Comparison of ENCODE assay signal across 2 cellular contexts in the genomic region with DNA sequence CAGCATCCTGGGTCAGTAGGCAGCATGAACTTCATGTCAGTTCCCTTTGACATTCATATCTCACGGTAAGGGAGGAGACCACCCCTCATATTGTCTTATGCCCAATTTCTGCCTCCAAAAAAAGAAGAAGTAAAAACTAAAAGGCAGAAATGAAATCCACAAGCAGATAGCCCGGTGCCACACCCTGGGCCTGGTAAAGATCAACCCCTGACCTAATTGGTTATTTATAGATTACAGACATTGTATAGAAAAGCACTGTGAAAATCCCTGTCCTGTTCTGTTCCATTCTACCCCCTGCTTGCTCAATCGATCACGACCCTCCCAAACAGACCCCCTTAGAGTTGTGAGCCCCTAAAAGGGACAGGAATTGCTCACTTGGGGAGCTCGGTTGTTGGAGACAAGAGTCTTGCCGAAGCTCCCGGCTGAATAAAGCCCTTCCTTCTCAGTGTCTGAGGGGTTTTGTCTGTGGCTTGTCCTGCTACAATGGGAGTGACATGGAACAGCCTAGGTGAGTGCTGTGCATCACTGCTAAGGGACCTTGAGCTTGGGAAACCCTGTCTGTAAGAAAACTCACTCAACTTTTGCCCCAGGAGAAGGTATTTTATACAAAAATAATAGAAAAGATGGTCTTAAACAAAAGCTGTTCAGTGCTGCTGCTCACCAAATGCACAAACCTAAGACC.
TF ChIP-seq lines count a peak whose summit lies in the region.

No MANE protein-coding gene starts in this region.

TF ChIP-seq in HEK293, 187 proteins besides CTCF, POLR2A, EP300 and RAD21:
- peak; percentile 63 for TF ChIP-seq ZNF341 (tag by site-specific recombination; IDR thresholded peaks at IDR 0.05; ENCODE audit: low read depth)
- no peak for TF ChIP-seq OSR2 (tag by site-specific recombination; IDR thresholded peaks at IDR 0.05)
- no peak for TF ChIP-seq ZNF354C (tag by site-specific recombination; IDR thresholded peaks at IDR 0.05; ENCODE audit: borderline replicate concordance, low read depth)
- TF ChIP-seq, protein P1, sequence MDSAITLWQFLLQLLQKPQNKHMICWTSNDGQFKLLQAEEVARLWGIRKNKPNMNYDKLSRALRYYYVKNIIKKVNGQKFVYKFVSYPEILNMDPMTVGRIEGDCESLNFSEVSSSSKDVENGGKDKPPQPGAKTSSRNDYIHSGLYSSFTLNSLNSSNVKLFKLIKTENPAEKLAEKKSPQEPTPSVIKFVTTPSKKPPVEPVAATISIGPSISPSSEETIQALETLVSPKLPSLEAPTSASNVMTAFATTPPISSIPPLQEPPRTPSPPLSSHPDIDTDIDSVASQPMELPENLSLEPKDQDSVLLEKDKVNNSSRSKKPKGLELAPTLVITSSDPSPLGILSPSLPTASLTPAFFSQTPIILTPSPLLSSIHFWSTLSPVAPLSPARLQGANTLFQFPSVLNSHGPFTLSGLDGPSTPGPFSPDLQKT (IDR thresholded peaks at IDR 0.05; ENCODE audit: borderline replicate concordance, low read depth, low read length), result no peak
- 0 out of 2 replicates have a peak, but pooled peaks have one; percentile 5 for TF ChIP-seq GLIS2 (tag by site-specific recombination; IDR thresholded peaks at IDR 0.05)
TF ChIP-seq in HEK293: peak in this region for 2.

TF ChIP-seq in GM12878, 131 proteins besides CTCF, POLR2A, EP300 and RAD21 (continues in another document):
- no peak for TF ChIP-seq NFYA (IDR thresholded peaks at IDR 0.05; ENCODE audit: borderline replicate concordance, low read depth, low read length)
- no peak for TF ChIP-seq RBBP5 (conservative IDR thresholded peaks at IDR 0.05)
- no peak for TF ChIP-seq NR2C1 (IDR thresholded peaks at IDR 0.05)
- TF ChIP-seq ATF7 (IDR thresholded peaks at IDR 0.05; ENCODE audit: low read depth), result 0 out of 2 replicates have a peak, but pooled peaks have one; percentile 38
- TF ChIP-seq, protein P2, sequence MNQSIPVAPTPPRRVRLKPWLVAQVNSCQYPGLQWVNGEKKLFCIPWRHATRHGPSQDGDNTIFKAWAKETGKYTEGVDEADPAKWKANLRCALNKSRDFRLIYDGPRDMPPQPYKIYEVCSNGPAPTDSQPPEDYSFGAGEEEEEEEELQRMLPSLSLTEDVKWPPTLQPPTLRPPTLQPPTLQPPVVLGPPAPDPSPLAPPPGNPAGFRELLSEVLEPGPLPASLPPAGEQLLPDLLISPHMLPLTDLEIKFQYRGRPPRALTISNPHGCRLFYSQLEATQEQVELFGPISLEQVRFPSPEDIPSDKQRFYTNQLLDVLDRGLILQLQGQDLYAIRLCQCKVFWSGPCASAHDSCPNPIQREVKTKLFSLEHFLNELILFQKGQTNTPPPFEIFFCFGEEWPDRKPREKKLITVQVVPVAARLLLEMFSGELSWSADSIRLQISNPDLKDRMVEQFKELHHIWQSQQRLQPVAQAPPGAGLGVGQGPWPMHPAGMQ (IDR thresholded peaks at IDR 0.05; ENCODE audit: borderline replicate concordance), result no peak
- TF ChIP-seq NR2C2 (IDR thresholded peaks at IDR 0.05; ENCODE audit: borderline replicate concordance, control insufficient read depth, insufficient read length, low read depth), result no peak
- TF ChIP-seq KLF5 (IDR thresholded peaks at IDR 0.05; ENCODE audit: partially characterized antibody), result no peak
- TF ChIP-seq, protein P3, sequence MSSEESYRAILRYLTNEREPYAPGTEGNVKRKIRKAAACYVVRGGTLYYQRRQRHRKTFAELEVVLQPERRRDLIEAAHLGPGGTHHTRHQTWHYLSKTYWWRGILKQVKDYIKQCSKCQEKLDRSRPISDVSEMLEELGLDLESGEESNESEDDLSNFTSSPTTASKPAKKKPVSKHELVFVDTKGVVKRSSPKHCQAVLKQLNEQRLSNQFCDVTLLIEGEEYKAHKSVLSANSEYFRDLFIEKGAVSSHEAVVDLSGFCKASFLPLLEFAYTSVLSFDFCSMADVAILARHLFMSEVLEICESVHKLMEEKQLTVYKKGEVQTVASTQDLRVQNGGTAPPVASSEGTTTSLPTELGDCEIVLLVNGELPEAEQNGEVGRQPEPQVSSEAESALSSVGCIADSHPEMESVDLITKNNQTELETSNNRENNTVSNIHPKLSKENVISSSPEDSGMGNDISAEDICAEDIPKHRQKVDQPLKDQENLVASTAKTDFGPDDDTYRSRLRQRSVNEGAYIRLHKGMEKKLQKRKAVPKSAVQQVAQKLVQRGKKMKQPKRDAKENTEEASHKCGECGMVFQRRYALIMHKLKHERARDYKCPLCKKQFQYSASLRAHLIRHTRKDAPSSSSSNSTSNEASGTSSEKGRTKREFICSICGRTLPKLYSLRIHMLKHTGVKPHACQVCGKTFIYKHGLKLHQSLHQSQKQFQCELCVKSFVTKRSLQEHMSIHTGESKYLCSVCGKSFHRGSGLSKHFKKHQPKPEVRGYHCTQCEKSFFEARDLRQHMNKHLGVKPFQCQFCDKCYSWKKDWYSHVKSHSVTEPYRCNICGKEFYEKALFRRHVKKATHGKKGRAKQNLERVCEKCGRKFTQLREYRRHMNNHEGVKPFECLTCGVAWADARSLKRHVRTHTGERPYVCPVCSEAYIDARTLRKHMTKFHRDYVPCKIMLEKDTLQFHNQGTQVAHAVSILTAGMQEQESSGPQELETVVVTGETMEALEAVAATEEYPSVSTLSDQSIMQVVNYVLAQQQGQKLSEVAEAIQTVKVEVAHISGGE (CRISPR knock-in tag; IDR thresholded peaks at IDR 0.05), result no peak
- TF ChIP-seq WRNIP1 (IDR thresholded peaks at IDR 0.05; ENCODE audit: borderline replicate concordance, low read depth, low read length), result no peak
- no peak for TF ChIP-seq ZNF274 (IDR thresholded peaks at IDR 0.05; ENCODE audit: insufficient read depth, insufficient read length)
- TF ChIP-seq MTA2 (IDR thresholded peaks at IDR 0.05; ENCODE audit: low read depth), result 0 out of 2 replicates have a peak, but pooled peaks have one; percentile 19
- no peak for TF ChIP-seq IRF4 (IDR thresholded peaks at IDR 0.05; ENCODE audit: low read depth, low read length)
- TF ChIP-seq PAX8 (IDR thresholded peaks at IDR 0.05), result no peak
- TF ChIP-seq NR2F1 (conservative IDR thresholded peaks at IDR 0.05), result 0 out of 2 replicates have a peak, but pooled peaks have one; percentile 33
- TF ChIP-seq, protein P4, sequence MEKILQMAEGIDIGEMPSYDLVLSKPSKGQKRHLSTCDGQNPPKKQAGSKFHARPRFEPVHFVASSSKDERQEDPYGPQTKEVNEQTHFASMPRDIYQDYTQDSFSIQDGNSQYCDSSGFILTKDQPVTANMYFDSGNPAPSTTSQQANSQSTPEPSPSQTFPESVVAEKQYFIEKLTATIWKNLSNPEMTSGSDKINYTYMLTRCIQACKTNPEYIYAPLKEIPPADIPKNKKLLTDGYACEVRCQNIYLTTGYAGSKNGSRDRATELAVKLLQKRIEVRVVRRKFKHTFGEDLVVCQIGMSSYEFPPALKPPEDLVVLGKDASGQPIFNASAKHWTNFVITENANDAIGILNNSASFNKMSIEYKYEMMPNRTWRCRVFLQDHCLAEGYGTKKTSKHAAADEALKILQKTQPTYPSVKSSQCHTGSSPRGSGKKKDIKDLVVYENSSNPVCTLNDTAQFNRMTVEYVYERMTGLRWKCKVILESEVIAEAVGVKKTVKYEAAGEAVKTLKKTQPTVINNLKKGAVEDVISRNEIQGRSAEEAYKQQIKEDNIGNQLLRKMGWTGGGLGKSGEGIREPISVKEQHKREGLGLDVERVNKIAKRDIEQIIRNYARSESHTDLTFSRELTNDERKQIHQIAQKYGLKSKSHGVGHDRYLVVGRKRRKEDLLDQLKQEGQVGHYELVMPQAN (conservative IDR thresholded peaks at IDR 0.05), result no peak
- TF ChIP-seq FOXK2 (IDR thresholded peaks at IDR 0.05), result no peak
- TF ChIP-seq, protein P5, sequence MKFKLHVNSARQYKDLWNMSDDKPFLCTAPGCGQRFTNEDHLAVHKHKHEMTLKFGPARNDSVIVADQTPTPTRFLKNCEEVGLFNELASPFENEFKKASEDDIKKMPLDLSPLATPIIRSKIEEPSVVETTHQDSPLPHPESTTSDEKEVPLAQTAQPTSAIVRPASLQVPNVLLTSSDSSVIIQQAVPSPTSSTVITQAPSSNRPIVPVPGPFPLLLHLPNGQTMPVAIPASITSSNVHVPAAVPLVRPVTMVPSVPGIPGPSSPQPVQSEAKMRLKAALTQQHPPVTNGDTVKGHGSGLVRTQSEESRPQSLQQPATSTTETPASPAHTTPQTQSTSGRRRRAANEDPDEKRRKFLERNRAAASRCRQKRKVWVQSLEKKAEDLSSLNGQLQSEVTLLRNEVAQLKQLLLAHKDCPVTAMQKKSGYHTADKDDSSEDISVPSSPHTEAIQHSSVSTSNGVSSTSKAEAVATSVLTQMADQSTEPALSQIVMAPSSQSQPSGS (IDR thresholded peaks at IDR 0.05; ENCODE audit: low read length), result no peak
- TF ChIP-seq, protein P6, sequence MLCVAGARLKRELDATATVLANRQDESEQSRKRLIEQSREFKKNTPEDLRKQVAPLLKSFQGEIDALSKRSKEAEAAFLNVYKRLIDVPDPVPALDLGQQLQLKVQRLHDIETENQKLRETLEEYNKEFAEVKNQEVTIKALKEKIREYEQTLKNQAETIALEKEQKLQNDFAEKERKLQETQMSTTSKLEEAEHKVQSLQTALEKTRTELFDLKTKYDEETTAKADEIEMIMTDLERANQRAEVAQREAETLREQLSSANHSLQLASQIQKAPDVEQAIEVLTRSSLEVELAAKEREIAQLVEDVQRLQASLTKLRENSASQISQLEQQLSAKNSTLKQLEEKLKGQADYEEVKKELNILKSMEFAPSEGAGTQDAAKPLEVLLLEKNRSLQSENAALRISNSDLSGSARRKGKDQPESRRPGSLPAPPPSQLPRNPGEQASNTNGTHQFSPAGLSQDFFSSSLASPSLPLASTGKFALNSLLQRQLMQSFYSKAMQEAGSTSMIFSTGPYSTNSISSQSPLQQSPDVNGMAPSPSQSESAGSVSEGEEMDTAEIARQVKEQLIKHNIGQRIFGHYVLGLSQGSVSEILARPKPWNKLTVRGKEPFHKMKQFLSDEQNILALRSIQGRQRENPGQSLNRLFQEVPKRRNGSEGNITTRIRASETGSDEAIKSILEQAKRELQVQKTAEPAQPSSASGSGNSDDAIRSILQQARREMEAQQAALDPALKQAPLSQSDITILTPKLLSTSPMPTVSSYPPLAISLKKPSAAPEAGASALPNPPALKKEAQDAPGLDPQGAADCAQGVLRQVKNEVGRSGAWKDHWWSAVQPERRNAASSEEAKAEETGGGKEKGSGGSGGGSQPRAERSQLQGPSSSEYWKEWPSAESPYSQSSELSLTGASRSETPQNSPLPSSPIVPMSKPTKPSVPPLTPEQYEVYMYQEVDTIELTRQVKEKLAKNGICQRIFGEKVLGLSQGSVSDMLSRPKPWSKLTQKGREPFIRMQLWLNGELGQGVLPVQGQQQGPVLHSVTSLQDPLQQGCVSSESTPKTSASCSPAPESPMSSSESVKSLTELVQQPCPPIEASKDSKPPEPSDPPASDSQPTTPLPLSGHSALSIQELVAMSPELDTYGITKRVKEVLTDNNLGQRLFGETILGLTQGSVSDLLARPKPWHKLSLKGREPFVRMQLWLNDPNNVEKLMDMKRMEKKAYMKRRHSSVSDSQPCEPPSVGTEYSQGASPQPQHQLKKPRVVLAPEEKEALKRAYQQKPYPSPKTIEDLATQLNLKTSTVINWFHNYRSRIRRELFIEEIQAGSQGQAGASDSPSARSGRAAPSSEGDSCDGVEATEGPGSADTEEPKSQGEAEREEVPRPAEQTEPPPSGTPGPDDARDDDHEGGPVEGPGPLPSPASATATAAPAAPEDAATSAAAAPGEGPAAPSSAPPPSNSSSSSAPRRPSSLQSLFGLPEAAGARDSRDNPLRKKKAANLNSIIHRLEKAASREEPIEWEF (IDR thresholded peaks at IDR 0.05; ENCODE audit: insufficient replicate concordance, low read depth, low read length), result no peak
- TF ChIP-seq, protein P7, sequence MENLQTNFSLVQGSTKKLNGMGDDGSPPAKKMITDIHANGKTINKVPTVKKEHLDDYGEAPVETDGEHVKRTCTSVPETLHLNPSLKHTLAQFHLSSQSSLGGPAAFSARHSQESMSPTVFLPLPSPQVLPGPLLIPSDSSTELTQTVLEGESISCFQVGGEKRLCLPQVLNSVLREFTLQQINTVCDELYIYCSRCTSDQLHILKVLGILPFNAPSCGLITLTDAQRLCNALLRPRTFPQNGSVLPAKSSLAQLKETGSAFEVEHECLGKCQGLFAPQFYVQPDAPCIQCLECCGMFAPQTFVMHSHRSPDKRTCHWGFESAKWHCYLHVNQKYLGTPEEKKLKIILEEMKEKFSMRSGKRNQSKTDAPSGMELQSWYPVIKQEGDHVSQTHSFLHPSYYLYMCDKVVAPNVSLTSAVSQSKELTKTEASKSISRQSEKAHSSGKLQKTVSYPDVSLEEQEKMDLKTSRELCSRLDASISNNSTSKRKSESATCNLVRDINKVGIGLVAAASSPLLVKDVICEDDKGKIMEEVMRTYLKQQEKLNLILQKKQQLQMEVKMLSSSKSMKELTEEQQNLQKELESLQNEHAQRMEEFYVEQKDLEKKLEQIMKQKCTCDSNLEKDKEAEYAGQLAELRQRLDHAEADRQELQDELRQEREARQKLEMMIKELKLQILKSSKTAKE (IDR thresholded peaks at IDR 0.05; ENCODE audit: low read depth, poor library complexity, severe bottlenecking), result no peak
- TF ChIP-seq, protein P8, sequence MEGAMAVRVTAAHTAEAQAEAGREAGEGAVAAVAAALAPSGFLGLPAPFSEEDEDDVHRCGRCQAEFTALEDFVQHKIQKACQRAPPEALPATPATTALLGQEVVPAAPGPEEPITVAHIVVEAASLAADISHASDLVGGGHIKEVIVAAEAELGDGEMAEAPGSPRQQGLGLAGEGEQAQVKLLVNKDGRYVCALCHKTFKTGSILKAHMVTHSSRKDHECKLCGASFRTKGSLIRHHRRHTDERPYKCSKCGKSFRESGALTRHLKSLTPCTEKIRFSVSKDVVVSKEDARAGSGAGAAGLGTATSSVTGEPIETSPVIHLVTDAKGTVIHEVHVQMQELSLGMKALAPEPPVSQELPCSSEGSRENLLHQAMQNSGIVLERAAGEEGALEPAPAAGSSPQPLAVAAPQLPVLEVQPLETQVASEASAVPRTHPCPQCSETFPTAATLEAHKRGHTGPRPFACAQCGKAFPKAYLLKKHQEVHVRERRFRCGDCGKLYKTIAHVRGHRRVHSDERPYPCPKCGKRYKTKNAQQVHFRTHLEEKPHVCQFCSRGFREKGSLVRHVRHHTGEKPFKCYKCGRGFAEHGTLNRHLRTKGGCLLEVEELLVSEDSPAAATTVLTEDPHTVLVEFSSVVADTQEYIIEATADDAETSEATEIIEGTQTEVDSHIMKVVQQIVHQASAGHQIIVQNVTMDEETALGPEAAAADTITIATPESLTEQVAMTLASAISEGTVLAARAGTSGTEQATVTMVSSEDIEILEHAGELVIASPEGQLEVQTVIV (IDR thresholded peaks at IDR 0.05; ENCODE audit: borderline replicate concordance, partially characterized antibody), result no peak
- no peak for TF ChIP-seq RB1 (IDR thresholded peaks at IDR 0.05; ENCODE audit: borderline replicate concordance)
- no peak for TF ChIP-seq MYC (IDR thresholded peaks at IDR 0.05; ENCODE audit: insufficient read depth, insufficient read length, insufficient replicate concordance, low read length, severe bottlenecking)
- TF ChIP-seq MEF2A (IDR thresholded peaks at IDR 0.05; ENCODE audit: insufficient read depth, low read depth, low read length), result 0 out of 2 replicates have a peak, but pooled peaks have one; percentile 15
